ENCODE assay signal across 8 cellular contexts in genomic region chr14:69129264-69129880, GRCh38. TPM values are rescaled to one million over a fixed set of nuclear protein-coding genes. Genes with fewer than 3 reads are reported as not detected.
DNase-seq lines count a peak whose midpoint lies in the region; ATAC-seq and TF ChIP-seq lines count a peak whose summit lies in the region.

No MANE protein-coding gene starts in this region.

- H3K4me1 ChIP-seq in adipocyte (ENCODE audit: control insufficient read depth, insufficient read depth, low read length): peaks cover 48% of the 10 kb centered on the region

- POLR2A ChIA-PET in T-cell (lab: Charles Lee): interaction anchor here in 1 of 2 donors (0.6 kb wide), 1 partner anchor 70 kb away, joined by 3 read pairs; no protein-coding TSS in a partner anchor

- H3K4me3 Mint-ChIP-seq in T-cell: no peak overlapping the region

- CTCF ChIA-PET in T-cell (lab: Charles Lee): interaction anchor here (0.5 to 2.5 kb wide), 19 partner anchors 11 to 331 kb away, joined by 3 to 16 read pairs (median 4); partner anchors contain the start of gene DCAF5 (in 1 of the 2)

- H3K27me3 Mint-ChIP-seq in T-cell: no peaks in the 10 kb centered on the region

- H3K36me3 Mint-ChIP-seq in T-cell: no peaks in the 10 kb centered on the region

- H3K9me3 ChIP-seq in adipocyte (ENCODE audit: control insufficient read depth, low read length): no peaks in the 10 kb centered on the region

- peak; percentile 92 for TF ChIP-seq CTCF in AG09319 (IDR thresholded peaks at IDR 0.05; ENCODE audit: low read depth, low read length)

- DNase-seq in AG09319 (ENCODE audit: extremely low read depth, low read depth) (peak; percentile 73), NCI-H1436 treated with DMSO at 0.1 percent for 48 hours (lab: John Stamatoyannopoulos, UW) (peak; percentile 32), T-cell (peak; percentile 35 to 79 (median 68)), adipocyte (ENCODE audit: low read depth) (peak; percentile 95), left cardiac atrium (peak; percentile 77), pulmonary artery endothelial cell (ENCODE audit: low read depth, low spot score) (peak; percentile 58)

- intact Hi-C loops in left cardiac atrium (cut with DNase I): loop anchor here in 1 of 2 donors (5.0 to 10.0 kb wide), 3 partner anchors 93 to 333 kb away; no protein-coding TSS in a partner anchor

- peak; percentile 46 for ATAC-seq in GM21360 (IDR thresholded peaks at IDR 0.05; ENCODE audit: unreplicated experiment)
- peak; percentile 81 to 90 (median 86) for ATAC-seq in T-cell (replicated peaks in 1 of 4)
- ATAC-seq in left cardiac atrium: peak; percentile 74 to 90
- no peak for ATAC-seq in GM21526 (IDR thresholded peaks at IDR 0.05; ENCODE audit: low FRiP score, unreplicated experiment)

- H3K4me3 ChIP-seq in adipocyte (ENCODE audit: low read length): no peak overlapping the region

- H3K36me3 ChIP-seq in adipocyte (ENCODE audit: control insufficient read depth, insufficient read depth, low read length, severe bottlenecking): no peaks in the 10 kb centered on the region

- H3K9me3 Mint-ChIP-seq in T-cell: no peaks in the 10 kb centered on the region

- H3K27me3 ChIP-seq in adipocyte (replicated peaks; ENCODE audit: control insufficient read depth, insufficient read depth, low read length): no peaks in the 10 kb centered on the region

- H3K4me1 Mint-ChIP-seq in T-cell: peaks cover 82 to 83% (median 82%) of the 10 kb centered on the region in 3 donors

- peak overlapping the region; percentile 53 to 68 for H3K27ac Mint-ChIP-seq in T-cell

- peak overlapping the region; percentile 74 for H3K9ac ChIP-seq in adipocyte (ENCODE audit: low read length)

RNA-seq across cellular contexts. Expression of gene DCAF5, which starts 23.5 kb away (rescaled TPM):
- 10 to 100 TPM; 60.3 to 80.8 (median 64.2) TPM for total RNA-seq in T-cell
- 10 to 100 TPM; 43.8 to 49.4 TPM for total RNA-seq in left cardiac atrium
- total RNA-seq in pulmonary artery endothelial cell: 13.8 and 17.0 TPM in 2 replicates

Comparison
In these comparisons a context has a peak if more than half of its experiments do, and no peak if none do; other contexts are left out.
1. DNase-seq: peak in every context shown above with its lines; median percentile 95 in adipocyte; 77 in left cardiac atrium; 73 in AG09319; 68 in T-cell; 58 in pulmonary artery endothelial cell; 32 in NCI-H1436 treated with DMSO at 0.1 percent for 48 hours.